Comparison of ENCODE assay signal across 11 cellular contexts in the genomic region with DNA sequence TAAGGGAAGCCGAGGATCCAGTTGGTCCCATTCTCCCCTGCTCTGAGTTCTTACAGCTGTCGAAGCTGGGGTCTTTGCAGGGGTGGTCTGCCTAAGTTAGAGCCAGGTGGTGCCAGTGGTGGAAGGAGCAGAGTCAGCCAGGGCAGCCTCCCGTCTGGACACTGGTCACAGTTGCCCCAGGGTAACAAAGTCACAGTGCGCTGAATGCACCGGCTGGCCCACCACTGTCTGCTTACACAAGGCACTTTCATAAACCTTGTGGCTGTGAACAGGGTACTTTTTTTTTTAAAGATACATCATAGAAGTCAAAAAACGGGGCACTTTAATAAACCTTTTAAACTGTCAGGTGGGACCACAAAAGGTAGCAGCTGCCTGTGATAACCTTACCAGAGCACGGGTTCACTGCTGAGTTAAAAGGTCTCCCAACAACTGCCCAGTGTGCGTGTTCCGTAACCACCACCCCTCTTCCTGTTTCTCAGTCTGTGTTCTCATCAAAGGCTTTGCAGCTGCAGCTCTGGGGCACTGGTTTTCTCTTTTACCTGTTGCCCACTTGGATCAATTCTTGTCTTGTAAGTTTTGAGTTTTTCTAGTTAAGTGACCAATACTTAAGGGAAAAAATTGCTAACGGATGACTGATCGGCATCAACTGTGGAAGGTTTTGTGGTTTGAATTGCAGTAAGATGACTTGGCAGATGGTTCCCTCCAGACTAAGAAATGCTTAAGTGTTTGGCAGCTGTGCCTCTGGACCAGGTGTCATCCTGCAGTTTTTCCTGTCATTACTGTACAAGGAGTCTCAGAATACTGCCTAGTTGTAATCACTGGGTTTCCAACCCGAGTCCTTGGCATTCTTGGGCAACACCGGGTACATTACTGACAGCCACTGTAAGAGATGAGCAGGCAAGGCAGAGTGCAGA.
DNase-seq lines count a peak whose midpoint lies in the region; ATAC-seq and FAIRE-seq lines count a peak whose summit lies in the region.
"Had no signal": no experiment of that assay in that cellular context is flagged by ENCODE, and none has a peak within 500 bp of the region (broad histone marks: within the 10 kb centered on the region; RNA-seq: fewer than 3 reads in every experiment).

No MANE protein-coding gene starts in this region.

- peak; percentile 44 for FAIRE-seq in GM19239 (lab: Jason Lieb, UNC)
- FAIRE-seq: GM18507 had no signal

- peak overlapping the region in 1 of 2 donors; percentile 66 for H3K27ac Mint-ChIP-seq in effector memory CD8-positive, alpha-beta T cell
- H3K27ac Mint-ChIP-seq: nephron had no signal

- H3K4me1 Mint-ChIP-seq in effector memory CD8-positive, alpha-beta T cell (ENCODE audit: low read depth in 2 of 2) = no peaks in the 10 kb centered on the region
- H3K4me1 Mint-ChIP-seq: nephron had no signal

- no peaks in the 10 kb centered on the region for H3K27me3 Mint-ChIP-seq in effector memory CD8-positive, alpha-beta T cell

- no peaks in the 10 kb centered on the region for H3K9me3 Mint-ChIP-seq in effector memory CD8-positive, alpha-beta T cell
- H3K9me3 Mint-ChIP-seq: nephron had no signal

- H3K4me3 Mint-ChIP-seq in effector memory CD8-positive, alpha-beta T cell = no peak overlapping the region
- H3K4me3 Mint-ChIP-seq: nephron had no signal

- DNase-seq in GM19239 (ENCODE audit: insufficient read length, low spot score) (no peak), COLO668 (lab: John Stamatoyannopoulos, UW; ENCODE audit: unreplicated experiment) (no peak)
- DNase-seq in activated CD4-positive, alpha-beta T cell treated with anti-CD3 and anti-CD28 coated beads for 24 hours (ENCODE audit: low read depth in 2 of 2) = peak; percentile 1 to 34
- DNase-seq in effector memory CD8-positive, alpha-beta T cell = no peak
- peak; percentile 30 for DNase-seq in stimulated activated CD4-positive, alpha-beta T cell treated with anti-CD3 and anti-CD28 coated beads, Interleukin-4, amount 100 ng/mL, for 48 hours (ENCODE audit: low read depth in 2 of 2)
- no peak for DNase-seq in activated effector memory CD4-positive, alpha-beta T cell treated with Interleukin-2 at 50 U/mL for 16 hours
- DNase-seq: Right ventricle myocardium superior had no signal

- H3K36me3 Mint-ChIP-seq in effector memory CD8-positive, alpha-beta T cell (ENCODE audit: insufficient read depth) = peaks cover 97% of the 10 kb centered on the region

- peak; percentile 60 for ATAC-seq in effector memory CD8-positive, alpha-beta T cell (replicated peaks)
- no peak for ATAC-seq in GM21381 (IDR thresholded peaks at IDR 0.05; ENCODE audit: unreplicated experiment)
- no peak for ATAC-seq in GM21529 (IDR thresholded peaks at IDR 0.05; ENCODE audit: unreplicated experiment)

Comparison
In these comparisons a context has a peak if more than half of its experiments do, and no peak if none do; other contexts are left out.
1. DNase-seq: peak in activated CD4-positive, alpha-beta T cell treated with anti-CD3 and anti-CD28 coated beads for 24 hours (2 of 2) and stimulated activated CD4-positive, alpha-beta T cell treated with anti-CD3 and anti-CD28 coated beads, Interleukin-4, amount 100 ng/mL, for 48 hours (2 of 2); none in GM19239 (single experiment), effector memory CD8-positive, alpha-beta T cell (0 of 3), activated effector memory CD4-positive, alpha-beta T cell treated with Interleukin-2 at 50 U/mL for 16 hours (single experiment) and COLO668 (single experiment).